ENCODE assay signal across 1 cellular context in the genomic region with DNA sequence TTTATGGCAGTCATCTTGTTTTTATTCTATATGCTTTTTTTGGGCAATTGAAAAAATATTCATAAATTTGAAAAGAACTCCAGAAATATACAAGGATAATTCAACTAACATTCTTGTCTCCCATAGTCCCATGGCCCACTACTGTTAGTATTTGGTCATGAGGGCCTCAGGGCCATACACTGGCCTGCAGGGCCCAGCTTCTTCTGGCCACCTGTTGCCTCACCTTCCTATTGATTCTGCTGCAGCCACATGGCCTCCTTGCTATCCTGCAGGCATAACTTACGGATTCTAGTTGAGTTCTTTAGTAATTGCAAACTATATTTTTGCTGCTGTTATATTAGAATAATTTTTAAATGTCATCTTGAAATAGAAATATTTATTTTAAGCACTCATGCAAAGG.
TF ChIP-seq lines count a peak whose summit lies in the region.

No MANE protein-coding gene starts in this region.

TF ChIP-seq in GM23338, 12 proteins besides CTCF, POLR2A, EP300 and RAD21:
- no peak for TF ChIP-seq ZNF331 (CRISPR knock-in tag; IDR thresholded peaks at IDR 0.05; ENCODE audit: low read depth)
TF ChIP-seq in GM23338: peak in this region for 0.
